17 cellular contexts compared by ENCODE assay signal in the genomic region with DNA sequence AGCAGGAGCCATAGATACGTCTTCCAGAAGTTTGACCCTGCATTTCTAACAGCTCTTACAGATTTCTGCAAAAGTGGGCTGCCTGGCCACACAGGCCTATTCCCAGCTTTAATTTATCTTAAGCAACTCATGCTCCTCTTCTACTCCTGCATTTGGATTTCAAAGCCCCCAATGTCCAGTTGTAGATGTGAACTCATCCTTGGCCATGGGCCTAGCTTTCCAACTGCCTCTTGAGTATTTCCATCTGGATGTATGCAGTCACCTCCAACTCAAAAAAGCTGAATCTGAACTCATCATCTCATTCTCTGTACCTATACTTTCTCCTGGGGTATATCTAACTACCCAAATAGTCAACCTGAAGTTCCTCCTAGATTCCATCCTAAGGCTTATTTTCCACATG.
DNase-seq lines count a peak whose midpoint lies in the region; ATAC-seq and TF ChIP-seq lines count a peak whose summit lies in the region.
"Had no signal": no experiment of that assay in that cellular context is flagged by ENCODE, and none has a peak within 500 bp of the region (broad histone marks: within the 10 kb centered on the region; RNA-seq: fewer than 3 reads in every experiment).

No MANE protein-coding gene starts in this region.

- peaks cover 6% of the 10 kb centered on the region for H3K9me1 ChIP-seq in IMR-90 (ENCODE audit: insufficient read depth, low read length)

- H2AK5ac ChIP-seq in IMR-90 (ENCODE audit: low read depth, low read length), result no peak overlapping the region

- ATAC-seq in left ventricle myocardium superior, result peak; percentile 48
- no peak for ATAC-seq in left cardiac atrium
- peak; percentile 25 for ATAC-seq in IMR-90 (ENCODE audit: low read depth)
- no peak for ATAC-seq in activated CD4-positive, CD25-positive, alpha-beta regulatory T cell treated with anti-CD3 and anti-CD28 coated beads, Interleukin-2, amount 50 U/mL, for 24 hours
- ATAC-seq: HepG2 had no signal

- H2AFZ ChIP-seq in IMR-90 (replicated peaks; ENCODE audit: low read length, poor library complexity) (no peak overlapping the region), neural progenitor cell (replicated peaks) (no peak overlapping the region)
- H2AFZ ChIP-seq: GM23248 had no signal

- no peak for TF ChIP-seq POLR2A in IMR-90 (IDR thresholded peaks at IDR 0.05; ENCODE audit: low read depth, low read length)

- no peaks in the 10 kb centered on the region for H3F3A ChIP-seq in neural progenitor cell (ENCODE audit: low read depth)

- TF ChIP-seq CTCF in IMR-90 (conservative IDR thresholded peaks at IDR 0.05; ENCODE audit: low read depth, low read length) (no peak), fibroblast of pulmonary artery (IDR thresholded peaks at IDR 0.05; ENCODE audit: low read length, missing control alignments) (no peak), neural progenitor cell (IDR thresholded peaks at IDR 0.05) (no peak)

- POLR2A ChIA-PET in IMR-90 (lab: Charles Lee; ENCODE audit: unreplicated experiment), result no interaction called here

- H4K5ac ChIP-seq in IMR-90 (ENCODE audit: low read depth, low read length), result no peak overlapping the region

- no TSS peak for BruUV-seq in IMR-90 (replicated peaks; lab: Mats Ljungman, UMichigan)

- no peak overlapping the region for H4K8ac ChIP-seq in IMR-90 (ENCODE audit: low read depth in 2 of 2, low read length in 2 of 2)

- DNase-seq in left ventricle myocardium superior, result no peak
- DNase-seq in left cardiac atrium, result no peak
- DNase-seq in IMR-90, result peak; percentile 50
- DNase-seq in fibroblast of pulmonary artery (ENCODE audit: low read depth), result peak; percentile 23
- no peak for DNase-seq in neural progenitor cell (ENCODE audit: low spot score)
- DNase-seq in NCI-H2081 treated with DMSO at 0.1 percent for 48 hours (lab: John Stamatoyannopoulos, UW), result no peak
- DNase-seq in GOT3 (lab: John Stamatoyannopoulos, UW), result no peak
- DNase-seq: 8988T; BE2C; C1 segment of cervical spinal cord; Caco-2; CD4-positive, CD25-positive, alpha-beta regulatory T cell; CD8-positive, alpha-beta memory T cell; GM23248; HCEC 1CT had no signal

- no peak overlapping the region for H2AK9ac ChIP-seq in IMR-90 (replicated peaks; ENCODE audit: low read depth, low read length, poor library complexity)

- in situ Hi-C loops in IMR-90 (cut with MboI; ENCODE audit: low sequenced_read_pairs), result no loop called here

- peaks cover 10% of the 10 kb centered on the region; the same call in 1 of the 2 replicates for H4K20me1 ChIP-seq in IMR-90 (ENCODE audit: insufficient read depth, low read length)
- no peaks in the 10 kb centered on the region for H4K20me1 ChIP-seq in neural progenitor cell (ENCODE audit: low read depth)

- H3K9me3 Mint-ChIP-seq in neural progenitor cell, result peaks cover 5% of the 10 kb centered on the region

- no peak overlapping the region for H3K4me2 ChIP-seq in IMR-90 (ENCODE audit: low read depth, low read length)
- no peak overlapping the region for H3K4me2 ChIP-seq in neural progenitor cell

- CTCF ChIA-PET in IMR-90 (lab: Yijun Ruan, JAX), result interaction anchor here (0.6 kb wide), 1 partner anchor 88 kb away, joined by 3 read pairs; no protein-coding TSS in a partner anchor

- no peak overlapping the region for H3K4ac ChIP-seq in IMR-90 (ENCODE audit: low read depth, low read length)

- no peaks in the 10 kb centered on the region for H3K79me2 ChIP-seq in neural progenitor cell (ENCODE audit: low read depth)

- H2BK120ac ChIP-seq in IMR-90 (ENCODE audit: low read depth, low read length), result no peak overlapping the region

- H3K23ac ChIP-seq in IMR-90 (ENCODE audit: low read depth, low read length), result no peak overlapping the region

- H2BK5ac ChIP-seq in IMR-90 (ENCODE audit: low read depth, low read length, poor library complexity, severe bottlenecking), result no peak overlapping the region

- intact Hi-C loops in left ventricle myocardium superior (cut with micrococcal nuclease), result no loop called here
- intact Hi-C loops in left cardiac atrium (cut with DNase I), result no loop called here
- intact Hi-C loops in IMR-90 (cut with micrococcal nuclease), result no loop called here

- no peak overlapping the region for H3K56ac ChIP-seq in IMR-90 (ENCODE audit: extremely low read depth, insufficient read depth, low read length)

- H3K27me3 Mint-ChIP-seq in neural progenitor cell (ENCODE audit: insufficient read depth, low read depth), result peaks cover 2% of the 10 kb centered on the region
- H3K27me3 Mint-ChIP-seq: CD8-positive, alpha-beta memory T cell had no signal

- H3K79me1 ChIP-seq in IMR-90 (ENCODE audit: low read depth in 1 of 2, low read length in 2 of 2), result peaks cover 6 to 39% of the 10 kb centered on the region in 2 experiments; a peak in 3 of 4 replicates

- H3K27ac ChIP-seq in IMR-90 (ENCODE audit: insufficient read depth, low read length) (0 out of 2 replicates have a peak overlapping the region, but pooled peaks have one; percentile 7), neural progenitor cell (peak overlapping the region; percentile 31)
- H3K27ac ChIP-seq: GM23248 had no signal

- H3K9ac ChIP-seq in IMR-90 (ENCODE audit: low read depth, low read length) (no peak overlapping the region), neural progenitor cell (no peak overlapping the region)
- H3K9ac ChIP-seq: GM23248 had no signal

- H3K9me3 ChIP-seq in IMR-90 (ENCODE audit: control insufficient read depth, insufficient read depth, low read length), result no peaks in the 10 kb centered on the region
- H3K9me3 ChIP-seq in neural progenitor cell (ENCODE audit: low read depth), result no peaks in the 10 kb centered on the region
- H3K9me3 ChIP-seq: BE2C, Caco-2 had no signal

- H3K27me3 ChIP-seq in IMR-90 (ENCODE audit: control insufficient read depth, insufficient read depth, low read length), result no peaks in the 10 kb centered on the region
- H3K27me3 ChIP-seq in neural progenitor cell, result no peaks in the 10 kb centered on the region
- H3K27me3 ChIP-seq: BE2C had no signal

- H3K36me3 ChIP-seq in IMR-90 (ENCODE audit: control insufficient read depth, insufficient read depth, low read length), result peaks cover 8% of the 10 kb centered on the region
- peaks cover 7% of the 10 kb centered on the region for H3K36me3 ChIP-seq in neural progenitor cell

- no peak overlapping the region for H2BK15ac ChIP-seq in IMR-90 (ENCODE audit: low read depth, low read length)

- H2BK20ac ChIP-seq in IMR-90 (ENCODE audit: low read depth, low read length), result no peak overlapping the region

- no peak overlapping the region for H3K14ac ChIP-seq in IMR-90 (replicated peaks; ENCODE audit: low read depth, low read length)

- WGBS in IMR-90 (ENCODE audit: extremely low coverage in 2 of 2, insufficient read length in 1 of 2), 2 experiments, result no CpG with 5 or more reads among the region's 1 CpG

- H3K4me3 ChIP-seq in IMR-90 (ENCODE audit: insufficient read depth, low read depth, low read length) (no peak overlapping the region), fibroblast of pulmonary artery (replicated peaks; ENCODE audit: low read depth, low read length) (no peak overlapping the region), neural progenitor cell (no peak overlapping the region)
- H3K4me3 ChIP-seq: GM23248 had no signal

- no peak overlapping the region for H3K4me3 Mint-ChIP-seq in neural progenitor cell
- H3K4me3 Mint-ChIP-seq: CD4-positive, CD25-positive, alpha-beta regulatory T cell; CD8-positive, alpha-beta memory T cell had no signal

- H3K18ac ChIP-seq in IMR-90 (ENCODE audit: low read depth, low read length), result no peak overlapping the region

- no peak for TF ChIP-seq RAD21 in IMR-90 (IDR thresholded peaks at IDR 0.05; ENCODE audit: low read length)

- H3K36me3 Mint-ChIP-seq in neural progenitor cell, result peaks cover 30% of the 10 kb centered on the region
- H3K36me3 Mint-ChIP-seq: CD4-positive, CD25-positive, alpha-beta regulatory T cell; CD8-positive, alpha-beta memory T cell had no signal

- H3K27ac Mint-ChIP-seq in neural progenitor cell, result no peak overlapping the region
- H3K27ac Mint-ChIP-seq: CD4-positive, CD25-positive, alpha-beta regulatory T cell; CD8-positive, alpha-beta memory T cell had no signal

- dilution Hi-C loops in IMR-90 (cut with HindIII; ENCODE audit: low sequenced_read_pairs, unreplicated experiment), result loop anchor here (25.0 kb wide), 1 partner anchor 219 kb away; no protein-coding TSS in a partner anchor

- H3K4me1 ChIP-seq in IMR-90 (ENCODE audit: control insufficient read depth, insufficient read depth, low read length), result peaks cover 8% of the 10 kb centered on the region; the same call in 1 of the 2 replicates
- H3K4me1 ChIP-seq in neural progenitor cell, result peaks cover 5% of the 10 kb centered on the region
- H3K4me1 ChIP-seq: Caco-2 had no signal

- no peak overlapping the region for H4K91ac ChIP-seq in IMR-90 (ENCODE audit: insufficient read depth, low read depth, low read length)

- H3K4me1 Mint-ChIP-seq in neural progenitor cell, result peaks cover 1% of the 10 kb centered on the region
- H3K4me1 Mint-ChIP-seq: CD4-positive, CD25-positive, alpha-beta regulatory T cell; CD8-positive, alpha-beta memory T cell had no signal

TF ChIP-seq in IMR-90, 13 proteins besides CTCF, POLR2A, EP300 and RAD21 (continues in another document):
- TF ChIP-seq FOS (IDR thresholded peaks at IDR 0.05; ENCODE audit: low read depth, low read length), result no peak
- no peak for TF ChIP-seq RFX5 (IDR thresholded peaks at IDR 0.05; ENCODE audit: low read depth, low read length)
- TF ChIP-seq RCOR1 (IDR thresholded peaks at IDR 0.05; ENCODE audit: insufficient replicate concordance, low read length), result no peak
- TF ChIP-seq BHLHE40 (IDR thresholded peaks at IDR 0.05; ENCODE audit: low read depth, low read length), result no peak
- TF ChIP-seq, protein P1, sequence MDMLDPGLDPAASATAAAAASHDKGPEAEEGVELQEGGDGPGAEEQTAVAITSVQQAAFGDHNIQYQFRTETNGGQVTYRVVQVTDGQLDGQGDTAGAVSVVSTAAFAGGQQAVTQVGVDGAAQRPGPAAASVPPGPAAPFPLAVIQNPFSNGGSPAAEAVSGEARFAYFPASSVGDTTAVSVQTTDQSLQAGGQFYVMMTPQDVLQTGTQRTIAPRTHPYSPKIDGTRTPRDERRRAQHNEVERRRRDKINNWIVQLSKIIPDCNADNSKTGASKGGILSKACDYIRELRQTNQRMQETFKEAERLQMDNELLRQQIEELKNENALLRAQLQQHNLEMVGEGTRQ (IDR thresholded peaks at IDR 0.05; ENCODE audit: low read depth, low read length), result no peak
- TF ChIP-seq CEBPB (IDR thresholded peaks at IDR 0.05; ENCODE audit: low read depth, low read length), result no peak
- no peak for TF ChIP-seq MXI1 (IDR thresholded peaks at IDR 0.05; ENCODE audit: borderline replicate concordance, low read depth, low read length)
- TF ChIP-seq MAFK (IDR thresholded peaks at IDR 0.05; ENCODE audit: low read depth, low read length), result no peak

Comparison
In these comparisons a context has a peak if more than half of its experiments do, and no peak if none do; other contexts are left out.
1. ATAC-seq: peak in left ventricle myocardium superior (single experiment) and IMR-90 (single experiment); none in left cardiac atrium (0 of 2) and activated CD4-positive, CD25-positive, alpha-beta regulatory T cell treated with anti-CD3 and anti-CD28 coated beads, Interleukin-2, amount 50 U/mL, for 24 hours (0 of 2).
2. DNase-seq: peak in IMR-90 (single experiment) and fibroblast of pulmonary artery (single experiment); none in left ventricle myocardium superior (single experiment), left cardiac atrium (single experiment), neural progenitor cell (single experiment), NCI-H2081 treated with DMSO at 0.1 percent for 48 hours (single experiment) and GOT3 (single experiment).